In genomic region chr15:95106781-95107180, GRCh38 we compare ENCODE assay signal across 27 cellular contexts.
"Had no signal": no experiment of that assay in that cellular context is flagged by ENCODE, and none has a peak within 500 bp of the region (broad histone marks: within the 10 kb centered on the region; RNA-seq: fewer than 3 reads in every experiment).

No MANE protein-coding gene starts in this region.

- DNase-seq: natural killer cell; nucleus accumbens; pancreas; retina; right cardiac atrium; right lobe of liver; sigmoid colon; small intestine; stimulated activated CD4-positive, alpha-beta T cell treated with anti-CD3 and anti-CD28 coated beads, Interleukin-15, amount 100 ng/mL, for 24 hours; stimulated activated CD4-positive, alpha-beta T cell treated with anti-CD3 and anti-CD28 coated beads, Interleukin-2, amount 100 ng/mL, for 24 hours; stimulated activated CD4-positive, alpha-beta T cell treated with anti-CD3 and anti-CD28 coated beads, Interleukin-2, amount 100 ng/mL, for 48 hours; stimulated activated CD4-positive, alpha-beta T cell treated with anti-CD3 and anti-CD28 coated beads, Interleukin-4, amount 100 ng/mL, for 24 hours; stimulated activated naive B cell treated with anti-CD40 and anti-IgM and Interleukin-4, amounts not matched to agents 10 μg/mL and 1 μg/mL and 100 μg/mL, for 72 hours; stimulated activated naive CD4-positive, alpha-beta T cell treated with Interleukin-2 at 50 U/mL for 16 hours; stomach; thyroid gland; trophoblast cell; upper lobe of left lung had no signal

- H3K27ac Mint-ChIP-seq: natural killer cell; nephron; stimulated activated effector memory CD8-positive, alpha-beta T cell treated with anti-CD3 and anti-CD28 coated beads, Interleukin-12 subunit alpha, Interleukin-12 subunit beta, amount 100 ng/mL, for 72 hours; stimulated activated naive B cell treated with anti-CD40 and anti-IgM and Interleukin-4, amounts not matched to agents 10 μg/mL and 1 μg/mL and 100 μg/mL, for 72 hours; stimulated activated naive CD8-positive, alpha-beta T cell treated with anti-CD3 and anti-CD28 coated beads, Interleukin-15, Interleukin-2, amounts not matched to agents 100 ng/mL and 50 ng/mL, for 24 hours had no signal

- FAIRE-seq: pancreas, small intestine, urothelium cell line had no signal

- H3K4me3 Mint-ChIP-seq: natural killer cell; nephron; stimulated activated effector memory CD8-positive, alpha-beta T cell treated with anti-CD3 and anti-CD28 coated beads, Interleukin-12 subunit alpha, Interleukin-12 subunit beta, amount 100 ng/mL, for 72 hours; stimulated activated naive B cell treated with anti-CD40 and anti-IgM and Interleukin-4, amounts not matched to agents 10 μg/mL and 1 μg/mL and 100 μg/mL, for 72 hours; stimulated activated naive CD8-positive, alpha-beta T cell treated with anti-CD3 and anti-CD28 coated beads, Interleukin-15, Interleukin-2, amounts not matched to agents 100 ng/mL and 50 ng/mL, for 24 hours had no signal

- H3K36me3 Mint-ChIP-seq: natural killer cell; stimulated activated effector memory CD8-positive, alpha-beta T cell treated with anti-CD3 and anti-CD28 coated beads, Interleukin-12 subunit alpha, Interleukin-12 subunit beta, amount 100 ng/mL, for 72 hours; stimulated activated naive B cell treated with anti-CD40 and anti-IgM and Interleukin-4, amounts not matched to agents 10 μg/mL and 1 μg/mL and 100 μg/mL, for 72 hours had no signal

- H3K36me3 ChIP-seq: neutrophil, pancreas, prostate gland, right lobe of liver, sigmoid colon, stomach, thoracic aorta, thyroid gland, tibial nerve, upper lobe of left lung, vagina had no signal

- H3K9me3 ChIP-seq: neutrophil, pancreas, prostate gland, right lobe of liver, sigmoid colon, stomach, thoracic aorta, thyroid gland, tibial nerve, upper lobe of left lung, vagina had no signal

- H3K4me1 Mint-ChIP-seq: natural killer cell; nephron; stimulated activated effector memory CD8-positive, alpha-beta T cell treated with anti-CD3 and anti-CD28 coated beads, Interleukin-12 subunit alpha, Interleukin-12 subunit beta, amount 100 ng/mL, for 72 hours; stimulated activated naive B cell treated with anti-CD40 and anti-IgM and Interleukin-4, amounts not matched to agents 10 μg/mL and 1 μg/mL and 100 μg/mL, for 72 hours had no signal

- H3K27me3 ChIP-seq: neutrophil, pancreas, right lobe of liver, sigmoid colon, stomach, thyroid gland, tibial nerve, upper lobe of left lung, vagina had no signal

- H3K9me3 Mint-ChIP-seq: natural killer cell; stimulated activated effector memory CD8-positive, alpha-beta T cell treated with anti-CD3 and anti-CD28 coated beads, Interleukin-12 subunit alpha, Interleukin-12 subunit beta, amount 100 ng/mL, for 72 hours had no signal

- H3K4me3 ChIP-seq: pancreas, prostate gland, right lobe of liver, sigmoid colon, stomach, thoracic aorta, thyroid gland, tibial nerve, upper lobe of left lung, vagina had no signal

- H3K4me1 ChIP-seq: pancreas, prostate gland, right lobe of liver, sigmoid colon, stomach, thyroid gland, tibial nerve, upper lobe of left lung, vagina had no signal

- H3K27me3 Mint-ChIP-seq: stimulated activated naive B cell treated with anti-CD40 and anti-IgM and Interleukin-4, amounts not matched to agents 10 μg/mL and 1 μg/mL and 100 μg/mL, for 72 hours; stimulated activated naive CD8-positive, alpha-beta T cell treated with anti-CD3 and anti-CD28 coated beads, Interleukin-15, Interleukin-2, amounts not matched to agents 100 ng/mL and 50 ng/mL, for 24 hours had no signal
